Comparison of ENCODE assay signal across 9 cellular contexts in the genomic region with DNA sequence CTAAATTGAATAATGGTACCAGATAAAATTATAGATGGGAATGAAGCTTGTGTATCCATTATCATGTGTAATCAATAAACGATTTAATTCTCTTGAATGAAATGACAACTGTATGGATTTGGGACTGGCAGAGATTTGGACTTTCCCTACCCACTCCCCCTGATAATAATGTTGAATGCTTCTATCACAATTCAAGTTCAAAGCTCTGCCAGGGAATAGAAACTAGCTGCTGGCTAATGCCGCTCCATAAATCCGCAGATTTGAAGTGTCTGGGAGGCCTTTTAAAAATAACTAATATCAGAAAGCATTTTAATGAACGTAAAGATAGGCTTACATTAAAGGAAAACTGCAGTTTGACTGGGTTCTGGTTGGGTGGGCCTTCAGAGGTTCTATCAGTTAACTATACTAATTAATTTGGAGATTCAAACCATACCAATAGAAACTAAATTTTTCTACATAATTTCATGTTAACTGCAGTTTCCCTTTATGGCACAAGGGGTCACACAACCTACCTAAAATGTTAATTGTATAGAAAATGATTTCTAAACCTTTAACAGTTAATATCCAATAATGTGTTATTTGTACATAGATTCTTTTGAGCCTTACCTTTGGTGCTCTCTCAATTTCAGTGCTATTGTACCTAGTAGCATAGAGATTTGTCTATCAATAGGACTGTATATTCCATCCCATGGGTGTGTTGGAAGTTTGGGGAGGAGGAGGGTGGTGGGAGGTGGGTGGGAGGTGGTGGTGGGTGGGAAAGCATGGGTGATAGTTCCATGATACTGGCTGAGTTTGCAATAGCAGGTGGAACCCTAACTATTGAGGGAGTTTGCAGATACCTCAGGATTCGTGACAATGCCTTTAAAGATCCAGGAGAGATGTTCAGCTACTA. TPM values are rescaled to one million over a fixed set of nuclear protein-coding genes. Genes with fewer than 3 reads are reported as not detected.
DNase-seq lines count a peak whose midpoint lies in the region; ATAC-seq and TF ChIP-seq lines count a peak whose summit lies in the region.
"Had no signal": no experiment of that assay in that cellular context is flagged by ENCODE, and none has a peak within 500 bp of the region (broad histone marks: within the 10 kb centered on the region; RNA-seq: fewer than 3 reads in every experiment).

No MANE protein-coding gene starts in this region.

- no peaks in the 10 kb centered on the region for H3K9me3 Mint-ChIP-seq in CD8-positive, alpha-beta memory T cell
- H3K9me3 Mint-ChIP-seq in neural progenitor cell: no peaks in the 10 kb centered on the region

- H3K79me2 ChIP-seq in neural progenitor cell (ENCODE audit: low read depth): peaks cover 68% of the 10 kb centered on the region

- POLR2A ChIA-PET in CD8-positive, alpha-beta memory T cell (lab: Charles Lee): interaction anchor here (0.6 to 1.9 kb wide), 2 partner anchors 31 to 74 kb away, joined by 5 to 8 read pairs; no protein-coding TSS in a partner anchor

- no peak for TF ChIP-seq CTCF in colonic mucosa (IDR thresholded peaks at IDR 0.05)
- peak; percentile 46 for TF ChIP-seq CTCF in neural progenitor cell (IDR thresholded peaks at IDR 0.05)

- peaks cover 95% of the 10 kb centered on the region for H3F3A ChIP-seq in neural progenitor cell (ENCODE audit: low read depth)

- H3K4me1 ChIP-seq in CD8-positive, alpha-beta memory T cell (ENCODE audit: insufficient read depth, low read length): peaks cover 45% of the 10 kb centered on the region
- H3K4me1 ChIP-seq in colonic mucosa: peaks cover 38% of the 10 kb centered on the region
- peaks cover 24% of the 10 kb centered on the region for H3K4me1 ChIP-seq in neural progenitor cell

- H3K4me2 ChIP-seq in neural progenitor cell: peak overlapping the region; percentile 99

- H3K27me3 ChIP-seq in CD8-positive, alpha-beta memory T cell (ENCODE audit: insufficient read depth, low read length, poor library complexity, severe bottlenecking): no peaks in the 10 kb centered on the region
- H3K27me3 ChIP-seq in colonic mucosa (no peaks in the 10 kb centered on the region), neural progenitor cell (no peaks in the 10 kb centered on the region)
- H3K27me3 ChIP-seq: pancreas had no signal

- no peaks in the 10 kb centered on the region for H3K9me3 ChIP-seq in CD8-positive, alpha-beta memory T cell (ENCODE audit: low read length)
- H3K9me3 ChIP-seq in colonic mucosa (no peaks in the 10 kb centered on the region), neural progenitor cell (ENCODE audit: low read depth) (no peaks in the 10 kb centered on the region)
- H3K9me3 ChIP-seq: pancreas had no signal

- no peak overlapping the region for H3K27ac ChIP-seq in CD8-positive, alpha-beta memory T cell (ENCODE audit: low read depth, low read length)
- H3K27ac ChIP-seq in colonic mucosa (peak overlapping the region; percentile 62), neural progenitor cell (peak overlapping the region; percentile 26)
- H3K27ac ChIP-seq: pancreas had no signal

- no peak overlapping the region for H2AFZ ChIP-seq in neural progenitor cell (replicated peaks)

- DNase-seq in CD8-positive, alpha-beta memory T cell: no peak
- DNase-seq in LoVo (ENCODE audit: low spot score): peak; percentile 20
- DNase-seq in colonic mucosa: no peak
- no peak for DNase-seq in neural progenitor cell (ENCODE audit: low spot score)
- no peak for DNase-seq in amniotic stem cell (lab: John Stamatoyannopoulos, UW)
- no peak for DNase-seq in sciatic nerve (ENCODE audit: low spot score)
- DNase-seq in NCI-H1436 treated with DMSO at 0.1 percent for 48 hours (lab: John Stamatoyannopoulos, UW): no peak
- DNase-seq: pancreas had no signal

- no peak overlapping the region for H3K4me3 ChIP-seq in CD8-positive, alpha-beta memory T cell (ENCODE audit: low read length)
- H3K4me3 ChIP-seq in colonic mucosa (no peak overlapping the region), neural progenitor cell (peak overlapping the region; percentile 88)

- H3K36me3 Mint-ChIP-seq in CD8-positive, alpha-beta memory T cell: peaks cover 6 to 36% (median 21%) of the 10 kb centered on the region in 3 donors
- peaks cover 21% of the 10 kb centered on the region for H3K36me3 Mint-ChIP-seq in neural progenitor cell

- H3K4me1 Mint-ChIP-seq in CD8-positive, alpha-beta memory T cell: peaks cover 0 to 51% (median 0%) of the 10 kb centered on the region in 3 donors
- H3K4me1 Mint-ChIP-seq in neural progenitor cell: peaks cover 48% of the 10 kb centered on the region

- peaks cover 92% of the 10 kb centered on the region for H4K20me1 ChIP-seq in neural progenitor cell (ENCODE audit: low read depth)

- CTCF ChIA-PET in CD8-positive, alpha-beta memory T cell (lab: Charles Lee): interaction anchor here (1.5 to 2.4 kb wide), 5 partner anchors 9 to 114 kb away, joined by 4 to 7 read pairs (median 5); no protein-coding TSS in a partner anchor

- H3K27ac Mint-ChIP-seq in CD8-positive, alpha-beta memory T cell: peak overlapping the region in 7 of 8 donors; percentile 45 to 86 (median 68)
- H3K27ac Mint-ChIP-seq in neural progenitor cell: no peak overlapping the region

- H3K9ac ChIP-seq in colonic mucosa (ENCODE audit: low read depth in 2 of 2, low read length in 2 of 2): peak overlapping the region in 1 of 2 donors; percentile 21
- no peak overlapping the region for H3K9ac ChIP-seq in neural progenitor cell

- ATAC-seq in sciatic nerve (no peak), HG03432 (IDR thresholded peaks at IDR 0.05; ENCODE audit: unreplicated experiment) (no peak)

- peaks cover 69% of the 10 kb centered on the region for H3K36me3 ChIP-seq in CD8-positive, alpha-beta memory T cell (ENCODE audit: insufficient read depth, low read length)
- peaks cover 12% of the 10 kb centered on the region for H3K36me3 ChIP-seq in colonic mucosa
- H3K36me3 ChIP-seq in neural progenitor cell: peaks cover 49% of the 10 kb centered on the region

- intact Hi-C loops in colonic mucosa (cut with DNase I) (no loop called here), sciatic nerve (cut with DNase I) (no loop called here)

- peak overlapping the region; percentile 12 to 76 (median 43) for H3K4me3 Mint-ChIP-seq in CD8-positive, alpha-beta memory T cell
- peak overlapping the region; percentile 50 for H3K4me3 Mint-ChIP-seq in neural progenitor cell

- H3K27me3 Mint-ChIP-seq in CD8-positive, alpha-beta memory T cell: no peaks in the 10 kb centered on the region
- peaks cover 12% of the 10 kb centered on the region for H3K27me3 Mint-ChIP-seq in neural progenitor cell (ENCODE audit: insufficient read depth, low read depth)

RNA-seq across cellular contexts. Expression of a gene that starts 4.9 kb away (rescaled TPM):
- 1,000 to 10,000 TPM; 1,970 to 2,000 TPM for total RNA-seq in CD8-positive, alpha-beta memory T cell
- 822 TPM for polyA plus RNA-seq in CD8-positive, alpha-beta memory T cell
- total RNA-seq in colonic mucosa (1,000 to 10,000 TPM in 1 of 2 donors, 100 to 1,000 TPM in 1; 716 to 1,090 TPM), neural progenitor cell (ENCODE audit: low replicate concordance) (1,779 and 2,341 TPM in 2 replicates), sciatic nerve (694 TPM)

RNA-seq across cellular contexts. Expression of a gene that starts 5.5 kb away (rescaled TPM):
- 10 to 100 TPM; 82.0 to 87.8 TPM for total RNA-seq in CD8-positive, alpha-beta memory T cell
- polyA plus RNA-seq in CD8-positive, alpha-beta memory T cell: 19.2 TPM
- total RNA-seq in colonic mucosa (10 to 100 TPM; 49.3 to 77.5 TPM), neural progenitor cell (ENCODE audit: low replicate concordance) (232 and 288 TPM in 2 replicates), sciatic nerve (77.9 TPM)

RNA-seq across cellular contexts. Expression of a gene that starts 15.4 kb away (rescaled TPM):
- not detected for total RNA-seq in CD8-positive, alpha-beta memory T cell
- not detected for polyA plus RNA-seq in CD8-positive, alpha-beta memory T cell
- total RNA-seq in colonic mucosa (under 1 TPM in 1 of 2 donors, not detected in 1; 0.30 TPM), neural progenitor cell (ENCODE audit: low replicate concordance) (2.8 and 4.3 TPM in 2 replicates), sciatic nerve (7.7 TPM)

RNA-seq across cellular contexts. Expression of a gene that starts 39.5 kb away (rescaled TPM):
- total RNA-seq in CD8-positive, alpha-beta memory T cell: 100 to 1,000 TPM; 112 to 115 TPM
- polyA plus RNA-seq in CD8-positive, alpha-beta memory T cell: 158 TPM
- 100 to 1,000 TPM; 164 to 173 TPM for total RNA-seq in colonic mucosa
- 197 and 219 TPM in 2 replicates for total RNA-seq in neural progenitor cell (ENCODE audit: low replicate concordance)
- total RNA-seq in sciatic nerve: 72.5 TPM
